ENCODE assay signal across 9 cellular contexts in the genomic region with DNA sequence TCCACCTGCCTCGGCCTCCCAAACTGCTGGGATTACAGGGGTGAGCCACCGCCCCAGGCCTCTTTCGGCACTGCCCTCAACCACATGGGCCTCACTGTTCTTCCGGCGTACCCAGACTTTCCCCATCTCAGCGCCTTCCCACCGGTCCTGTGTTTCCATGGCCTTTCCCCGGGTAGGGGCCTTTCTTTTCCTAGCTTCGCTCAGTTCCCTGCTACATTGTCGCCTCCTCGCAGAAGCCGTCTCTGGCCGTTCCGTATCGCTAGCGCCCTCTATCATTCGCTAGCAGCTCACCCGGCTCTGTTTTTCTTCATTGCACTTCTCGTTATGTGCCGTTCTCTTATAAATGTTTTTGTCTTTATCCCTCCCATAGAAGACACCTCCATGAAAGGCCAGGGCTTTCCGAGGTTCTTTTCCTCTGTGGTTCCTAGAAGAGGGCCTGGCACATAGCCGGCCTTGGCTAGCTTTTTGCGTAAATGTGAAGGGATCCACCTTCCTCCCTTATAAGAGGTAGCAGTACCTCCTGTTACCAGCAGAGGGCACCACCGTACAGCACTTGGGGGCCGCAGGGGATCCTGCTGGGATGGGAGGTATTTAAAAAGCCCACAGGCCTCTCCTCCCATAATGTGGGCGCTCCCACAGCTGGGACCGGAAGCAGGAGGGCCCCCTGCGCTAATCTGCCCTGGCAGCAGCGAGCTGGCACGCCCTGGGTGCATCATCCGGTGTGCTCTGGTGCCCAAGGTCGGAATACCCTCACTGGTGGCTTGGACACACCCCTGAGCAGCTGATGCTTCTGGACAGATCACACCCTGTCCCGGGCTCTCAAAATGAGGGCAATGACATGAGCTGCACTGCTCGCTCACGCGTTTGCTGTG. TPM values are rescaled to one million over a fixed set of nuclear protein-coding genes. Genes with fewer than 3 reads are reported as not detected.
DNase-seq lines count a peak whose midpoint lies in the region; ATAC-seq and FAIRE-seq lines count a peak whose summit lies in the region.
"Had no signal": no experiment of that assay in that cellular context is flagged by ENCODE, and none has a peak within 500 bp of the region (broad histone marks: within the 10 kb centered on the region; RNA-seq: fewer than 3 reads in every experiment).

No MANE protein-coding gene starts in this region.

- H3K36me3 Mint-ChIP-seq in T-helper 1 cell treated with Interleukin-12 subunit alpha and Interleukin-12 subunit beta and Interleukin-4 antibody, amounts not matched to agents 30 μg/mL and 1 μg/mL, for 36 hours (ENCODE audit: low read depth) = no peaks in the 10 kb centered on the region

- peak; percentile 59 to 72 for ATAC-seq in right cardiac atrium

- H3K27ac Mint-ChIP-seq in T-helper 1 cell treated with Interleukin-12 subunit alpha and Interleukin-12 subunit beta and Interleukin-4 antibody, amounts not matched to agents 30 μg/mL and 1 μg/mL, for 36 hours = peak overlapping the region; percentile 99

- H3K27ac ChIP-seq in right cardiac atrium (ENCODE audit: low read length) = peak overlapping the region; percentile 89

- H3K9me3 ChIP-seq in HAP-1 (no peaks in the 10 kb centered on the region), right cardiac atrium (ENCODE audit: control insufficient read depth, low read length) (no peaks in the 10 kb centered on the region)

- H3K27me3 Mint-ChIP-seq in T-helper 1 cell treated with Interleukin-12 subunit alpha and Interleukin-12 subunit beta and Interleukin-4 antibody, amounts not matched to agents 30 μg/mL and 1 μg/mL, for 36 hours (ENCODE audit: low read depth) = peaks cover 11% of the 10 kb centered on the region

- FAIRE-seq in urothelium cell line (lab: Jason Lieb, UNC) = no peak
- FAIRE-seq: colon had no signal

- in situ Hi-C loops in HAP-1 (cut with MboI; ENCODE audit: low sequenced_read_pairs) = loop anchor here (5.0 kb wide), 2 partner anchors 57 to 97 kb away; no protein-coding TSS in a partner anchor

- peaks cover 24% of the 10 kb centered on the region for H3K4me1 ChIP-seq in HAP-1
- H3K4me1 ChIP-seq in right cardiac atrium (ENCODE audit: control insufficient read depth, insufficient read depth, low read length) = peaks cover 3% of the 10 kb centered on the region

- H3K9me3 Mint-ChIP-seq in T-helper 1 cell treated with Interleukin-12 subunit alpha and Interleukin-12 subunit beta and Interleukin-4 antibody, amounts not matched to agents 30 μg/mL and 1 μg/mL, for 36 hours = no peaks in the 10 kb centered on the region

- intact Hi-C loops in right cardiac atrium (cut with DNase I) = loop anchor here (1.0 to 10.0 kb wide), 6 partner anchors 42 to 99 kb away; a partner anchor contains a TSS

- peak overlapping the region; percentile 83 for H3K4me3 Mint-ChIP-seq in T-helper 1 cell treated with Interleukin-12 subunit alpha and Interleukin-12 subunit beta and Interleukin-4 antibody, amounts not matched to agents 30 μg/mL and 1 μg/mL, for 36 hours

- DNase-seq in COR-L47 (lab: John Stamatoyannopoulos, UW) (peak; percentile 90), HAP-1 (ENCODE audit: low spot score in 2 of 2) (peak; percentile 86 to 92), NCI-H1694 treated with DMSO at 0.1 percent for 48 hours (lab: John Stamatoyannopoulos, UW) (peak; percentile 81), amygdala (lab: John Stamatoyannopoulos, UW) (peak; percentile 29 to 92 (median 78)), right cardiac atrium (peak; percentile 85 to 93 (median 90)), pulmonary artery endothelial cell (ENCODE audit: low read depth, low spot score) (peak; percentile 68), urothelium cell line (ENCODE audit: low spot score) (peak; percentile 85)

- WGBS in right cardiac atrium = 7% methylated on average over 36 of the region's 36 CpGs

- H3K4me3 ChIP-seq in HAP-1 (peak overlapping the region; percentile 20), right cardiac atrium (ENCODE audit: low read length) (peak overlapping the region; percentile 40)

- peaks cover 30% of the 10 kb centered on the region for H3K4me1 Mint-ChIP-seq in T-helper 1 cell treated with Interleukin-12 subunit alpha and Interleukin-12 subunit beta and Interleukin-4 antibody, amounts not matched to agents 30 μg/mL and 1 μg/mL, for 36 hours (ENCODE audit: low read depth)

- no peaks in the 10 kb centered on the region for H3K27me3 ChIP-seq in HAP-1 (ENCODE audit: low read depth)
- no peaks in the 10 kb centered on the region for H3K27me3 ChIP-seq in right cardiac atrium (ENCODE audit: control insufficient read depth, insufficient read depth)

- no peaks in the 10 kb centered on the region for H3K36me3 ChIP-seq in HAP-1 (replicated peaks)

RNA-seq across cellular contexts. Expression of a gene that starts 18.8 kb away (rescaled TPM):
- total RNA-seq in right cardiac atrium (10 to 100 TPM; 20.8 to 39.3 (median 30.0) TPM), pulmonary artery endothelial cell (42.7 and 42.8 TPM in 2 replicates)
- polyA plus RNA-seq in right cardiac atrium = 30.3 TPM

RNA-seq across cellular contexts. Expression of a gene that starts 25.7 kb away (rescaled TPM):
- total RNA-seq in right cardiac atrium = 100 to 1,000 TPM in 2 of 4 donors, 10 to 100 TPM in 2; 50.2 to 238 (median 85.2) TPM
- polyA plus RNA-seq in right cardiac atrium = 417 TPM
- 1.1 and 1.5 TPM in 2 replicates for total RNA-seq in pulmonary artery endothelial cell

RNA-seq across cellular contexts. Expression of a gene that starts 44.2 kb away (rescaled TPM):
- 10 to 100 TPM; 24.8 to 30.2 (median 26.9) TPM for total RNA-seq in right cardiac atrium
- polyA plus RNA-seq in right cardiac atrium = 33.0 TPM
- total RNA-seq in pulmonary artery endothelial cell = 70.2 and 92.9 TPM in 2 replicates

RNA-seq across cellular contexts. Expression of a gene that starts 54.0 kb away (rescaled TPM):
- total RNA-seq in right cardiac atrium (under 1 TPM in 3 of 4 donors, not detected in 1; 0.31 to 0.95 (median 0.44) TPM), pulmonary artery endothelial cell (0.07 and 0.21 TPM in 2 replicates)
- polyA plus RNA-seq in right cardiac atrium = 0.61 TPM

Comparison
In these comparisons a context has a peak if more than half of its experiments do, and no peak if none do; other contexts are left out.
1. Peak in every context shown above with its lines: DNase-seq, ATAC-seq, H3K4me3 ChIP-seq and H3K27ac ChIP-seq.
2. RNA of a gene that starts 25.7 kb away (total RNA-seq): 50.2 to 238 TPM in right cardiac atrium; 1.1 to 1.5 TPM in pulmonary artery endothelial cell; every median in the first group is over 10 times any median in the second.